8 cellular contexts compared by ENCODE assay signal in genomic region chr12:55068416-55069010, GRCh38. TPM values are rescaled to one million over a fixed set of nuclear protein-coding genes. Genes with fewer than 3 reads are reported as not detected.
DNase-seq lines count a peak whose midpoint lies in the region; ATAC-seq and TF ChIP-seq lines count a peak whose summit lies in the region.

No MANE protein-coding gene starts in this region.

- POLR2A ChIA-PET in CD4-positive, alpha-beta memory T cell (lab: Charles Lee; ENCODE audit: partially characterized antibody) = interaction anchor here (0.8 to 2.2 kb wide), 6 partner anchors 71 to 133 kb away, joined by 3 to 13 read pairs (median 4); partner anchors contain the start of gene TESPA1

- H3K36me3 Mint-ChIP-seq in CD4-positive, alpha-beta memory T cell = no peaks in the 10 kb centered on the region

- no peaks in the 10 kb centered on the region for H3K9me3 ChIP-seq in CD4-positive, alpha-beta memory T cell (ENCODE audit: control insufficient read depth in 1 of 2, low read length in 2 of 2)
- H3K9me3 ChIP-seq in cardiac muscle cell (ENCODE audit: low read depth) = no peaks in the 10 kb centered on the region

- no peak overlapping the region for H3K27ac ChIP-seq in CD4-positive, alpha-beta memory T cell (ENCODE audit: low read depth, low read length)
- no peak overlapping the region for H3K27ac ChIP-seq in cardiac muscle cell

- peaks cover 0 to 1% (median 0%) of the 10 kb centered on the region in 8 donors for H3K9me3 Mint-ChIP-seq in CD4-positive, alpha-beta memory T cell

- H3K4me1 ChIP-seq in CD4-positive, alpha-beta memory T cell (ENCODE audit: insufficient read depth, low read length) = no peaks in the 10 kb centered on the region
- H3K4me1 ChIP-seq in cardiac muscle cell (ENCODE audit: low read depth) = no peaks in the 10 kb centered on the region

- no peak overlapping the region for H3K4me3 Mint-ChIP-seq in CD4-positive, alpha-beta memory T cell

- H3K27me3 ChIP-seq in CD4-positive, alpha-beta memory T cell (ENCODE audit: insufficient read depth, low read length) = no peaks in the 10 kb centered on the region
- H3K27me3 ChIP-seq in cardiac muscle cell = no peaks in the 10 kb centered on the region

- H3K4me3 ChIP-seq in CD4-positive, alpha-beta memory T cell (ENCODE audit: low read length in 2 of 2) = no peak overlapping the region
- H3K4me3 ChIP-seq in cardiac muscle cell = no peak overlapping the region

- intact Hi-C loops in CD4-positive, alpha-beta memory T cell (cut with micrococcal nuclease) = loop anchor here (1.0 kb wide), 2 partner anchors 75 to 214 kb away; partner anchors contain the start of gene MUCL1

- H3K4me1 Mint-ChIP-seq in CD4-positive, alpha-beta memory T cell = peaks cover 0 to 3% (median 1%) of the 10 kb centered on the region in 4 donors

- peaks cover 4 to 7% of the 10 kb centered on the region in 2 donors for H3K27me3 Mint-ChIP-seq in CD4-positive, alpha-beta memory T cell

- H3K27ac Mint-ChIP-seq in CD4-positive, alpha-beta memory T cell = peak overlapping the region in 1 of 7 donors; percentile 50

- no peaks in the 10 kb centered on the region for H3K36me3 ChIP-seq in CD4-positive, alpha-beta memory T cell (ENCODE audit: insufficient read depth, low read length)
- H3K36me3 ChIP-seq in cardiac muscle cell = no peaks in the 10 kb centered on the region

- ATAC-seq in GM18861 (IDR thresholded peaks at IDR 0.05; ENCODE audit: unreplicated experiment) (peak; percentile 53), HG03342 (IDR thresholded peaks at IDR 0.05; ENCODE audit: unreplicated experiment) (peak; percentile 71), HG03095 (IDR thresholded peaks at IDR 0.05; ENCODE audit: unreplicated experiment) (no peak)

- CTCF ChIA-PET in CD4-positive, alpha-beta memory T cell (lab: Charles Lee; ENCODE audit: partially characterized antibody) = interaction anchor here (0.8 to 14.2 kb wide), 27 partner anchors 9 to 465 kb away, joined by 3 to 751 read pairs (median 5); partner anchors contain the start of gene MUCL1

- peak; percentile 87 for TF ChIP-seq CTCF in cardiac muscle cell (IDR thresholded peaks at IDR 0.05; ENCODE audit: low read depth, low read length)

- DNase-seq in CD4-positive, alpha-beta memory T cell = peak in 4 of 5 donors; percentile 39 to 47 (median 43)
- DNase-seq in NCI-H345 treated with DMSO at 0.1 percent for 48 hours (lab: John Stamatoyannopoulos, UW; ENCODE audit: unreplicated experiment) (peak; percentile 49), cardiac muscle cell (ENCODE audit: low read depth in 1 of 2, low spot score in 1 of 2) (peak; percentile 73 to 75), pulmonary artery endothelial cell (ENCODE audit: low read depth, low spot score) (peak; percentile 15)
- DNase-seq in activated T-cell treated with anti-CD3 and anti-CD28 coated beads, Interleukin-2, amount 50 U/mL, for 1 hour = peak; percentile 28

RNA-seq across cellular contexts. Expression of gene NEUROD4, which starts 48.7 kb away (rescaled TPM):
- under 1 TPM in 1 of 2 experiments, not detected in 1; 0.09 TPM for total RNA-seq in CD4-positive, alpha-beta memory T cell
- polyA plus RNA-seq in CD4-positive, alpha-beta memory T cell = not detected
- total RNA-seq in cardiac muscle cell = not detected in 2 replicates
- polyA plus RNA-seq in cardiac muscle cell = 0.12 TPM in 1 of 2 replicates, not detected in the other
- total RNA-seq in pulmonary artery endothelial cell = not detected in 2 replicates

RNA-seq across cellular contexts. Expression of gene OR9K2, which starts 57.7 kb away (rescaled TPM):
- not detected for total RNA-seq in CD4-positive, alpha-beta memory T cell
- polyA plus RNA-seq in CD4-positive, alpha-beta memory T cell = not detected
- total RNA-seq in cardiac muscle cell (not detected in 2 replicates), pulmonary artery endothelial cell (not detected in 2 replicates)
- not detected in 2 replicates for polyA plus RNA-seq in cardiac muscle cell

Comparison
In these comparisons a context has a peak if more than half of its experiments do, and no peak if none do; other contexts are left out.
1. DNase-seq: peak in every context shown above with its lines; median percentile 74 in cardiac muscle cell; 49 in NCI-H345 treated with DMSO at 0.1 percent for 48 hours; 43 in CD4-positive, alpha-beta memory T cell; 28 in activated T-cell treated with anti-CD3 and anti-CD28 coated beads, Interleukin-2, amount 50 U/mL, for 1 hour; 15 in pulmonary artery endothelial cell.